Comparison of ENCODE assay signal across 14 cellular contexts in genomic region chr20:35252037-35252461, GRCh38. TPM values are rescaled to one million over a fixed set of nuclear protein-coding genes. Genes with fewer than 3 reads are reported as not detected.
DNase-seq lines count a peak whose midpoint lies in the region; ATAC-seq and TF ChIP-seq lines count a peak whose summit lies in the region.
"Had no signal": no experiment of that assay in that cellular context is flagged by ENCODE, and none has a peak within 500 bp of the region (broad histone marks: within the 10 kb centered on the region; RNA-seq: fewer than 3 reads in every experiment).

No MANE protein-coding gene starts in this region.

- H3K36me3 Mint-ChIP-seq in CD4-positive, alpha-beta memory T cell = peaks cover 10 to 28% of the 10 kb centered on the region in 2 donors
- H3K36me3 Mint-ChIP-seq in effector memory CD8-positive, alpha-beta T cell (ENCODE audit: insufficient read depth) = peaks cover 14% of the 10 kb centered on the region

- peaks cover 27% of the 10 kb centered on the region for H3K4me1 ChIP-seq in CD4-positive, alpha-beta memory T cell (ENCODE audit: insufficient read depth, low read length)
- peaks cover 0 to under 1% of the 10 kb centered on the region in 2 donors for H3K4me1 ChIP-seq in right atrium auricular region
- H3K4me1 ChIP-seq: SJCRH30, upper lobe of left lung had no signal

- no peaks in the 10 kb centered on the region for H3K27me3 ChIP-seq in CD4-positive, alpha-beta memory T cell (ENCODE audit: insufficient read depth, low read length)
- no peaks in the 10 kb centered on the region for H3K27me3 ChIP-seq in right atrium auricular region
- H3K27me3 ChIP-seq: SJCRH30, upper lobe of left lung had no signal

- peaks cover 7 to 33% (median 23%) of the 10 kb centered on the region in 4 donors for H3K4me1 Mint-ChIP-seq in CD4-positive, alpha-beta memory T cell
- peaks cover 34 to 37% of the 10 kb centered on the region in 2 donors for H3K4me1 Mint-ChIP-seq in effector memory CD8-positive, alpha-beta T cell (ENCODE audit: low read depth in 2 of 2)

- H3K9me3 ChIP-seq in CD4-positive, alpha-beta memory T cell (ENCODE audit: control insufficient read depth in 1 of 2, low read length in 2 of 2) = no peaks in the 10 kb centered on the region
- H3K9me3 ChIP-seq in right atrium auricular region = no peaks in the 10 kb centered on the region
- H3K9me3 ChIP-seq: SJCRH30, upper lobe of left lung had no signal

- no peaks in the 10 kb centered on the region for H3K27me3 Mint-ChIP-seq in CD4-positive, alpha-beta memory T cell
- H3K27me3 Mint-ChIP-seq in effector memory CD8-positive, alpha-beta T cell = no peaks in the 10 kb centered on the region

- intact Hi-C loops in CD4-positive, alpha-beta memory T cell (cut with micrococcal nuclease) = no loop called here
- intact Hi-C loops in head of caudate nucleus (cut with DNase I) = no loop called here

- DNase-seq in CD4-positive, alpha-beta memory T cell = peak; percentile 52 to 74 (median 65)
- DNase-seq in GM19238 (ENCODE audit: insufficient read length, low spot score) (peak; percentile 31), A172 (ENCODE audit: low spot score) (no peak), head of caudate nucleus (no peak), hippocampal formation (lab: John Stamatoyannopoulos, UW) (no peak), right atrium auricular region (ENCODE audit: low spot score) (no peak)
- peak; percentile 58 to 68 (median 67) for DNase-seq in effector memory CD8-positive, alpha-beta T cell
- DNase-seq: SJCRH30; stimulated activated CD4-positive, alpha-beta T cell treated with anti-CD3 and anti-CD28 coated beads, Interleukin-4, amount 100 ng/mL, for 1 hour; upper lobe of left lung had no signal

- peak overlapping the region in 7 of 8 donors; percentile 29 to 82 (median 70) for H3K4me3 Mint-ChIP-seq in CD4-positive, alpha-beta memory T cell
- H3K4me3 Mint-ChIP-seq in effector memory CD8-positive, alpha-beta T cell = peak overlapping the region; percentile 78 to 79

- TF ChIP-seq CTCF in right atrium auricular region (IDR thresholded peaks at IDR 0.05) = no peak

- CTCF ChIA-PET in CD4-positive, alpha-beta memory T cell (lab: Charles Lee; ENCODE audit: partially characterized antibody) = no interaction called here

- peak; percentile 90 for ATAC-seq in HG03460 (IDR thresholded peaks at IDR 0.05; ENCODE audit: unreplicated experiment)
- ATAC-seq in effector memory CD8-positive, alpha-beta T cell (replicated peaks) = peak; percentile 88

- POLR2A ChIA-PET in CD4-positive, alpha-beta memory T cell (lab: Charles Lee; ENCODE audit: partially characterized antibody) = interaction anchor here (0.8 to 1.9 kb wide), 3 partner anchors 15 to 25 kb away, joined by 3 to 7 read pairs (median 3); partner anchors contain the start of gene MMP24OS

- no peak overlapping the region for H3K4me3 ChIP-seq in CD4-positive, alpha-beta memory T cell (ENCODE audit: low read length in 2 of 2)
- no peak overlapping the region for H3K4me3 ChIP-seq in right atrium auricular region
- H3K4me3 ChIP-seq: SJCRH30, upper lobe of left lung had no signal

- no peaks in the 10 kb centered on the region for H3K9me3 Mint-ChIP-seq in CD4-positive, alpha-beta memory T cell
- no peaks in the 10 kb centered on the region for H3K9me3 Mint-ChIP-seq in effector memory CD8-positive, alpha-beta T cell

- no peaks in the 10 kb centered on the region for H3K36me3 ChIP-seq in CD4-positive, alpha-beta memory T cell (ENCODE audit: insufficient read depth, low read length)
- no peaks in the 10 kb centered on the region for H3K36me3 ChIP-seq in right atrium auricular region
- H3K36me3 ChIP-seq: SJCRH30, upper lobe of left lung had no signal

- peak overlapping the region; percentile 56 for H3K27ac ChIP-seq in CD4-positive, alpha-beta memory T cell (ENCODE audit: low read depth, low read length)
- H3K27ac ChIP-seq in right atrium auricular region = no peak overlapping the region
- H3K27ac ChIP-seq: HL-60, SJCRH30 had no signal

- H3K27ac Mint-ChIP-seq in CD4-positive, alpha-beta memory T cell = peak overlapping the region; percentile 94 to 100 (median 97)
- H3K27ac Mint-ChIP-seq in effector memory CD8-positive, alpha-beta T cell = peak overlapping the region; percentile 100

RNA-seq across cellular contexts. Expression of gene MMP24, which starts 25.6 kb away (rescaled TPM):
- total RNA-seq in CD4-positive, alpha-beta memory T cell = under 1 TPM; 0.12 to 0.19 TPM
- polyA plus RNA-seq in CD4-positive, alpha-beta memory T cell = under 1 TPM; 0.07 TPM
- total RNA-seq in A172 (2014; rRNA removed; shearing (Covaris generic)) = 5.2 and 14.2 TPM in 2 replicates
- total RNA-seq in right atrium auricular region = 1 to 10 TPM; 2.2 to 3.8 TPM
- total RNA-seq: SJCRH30 had no signal

RNA-seq across cellular contexts. Expression of gene MMP24OS, which starts 25.9 kb away (rescaled TPM):
- total RNA-seq in CD4-positive, alpha-beta memory T cell = 10 to 100 TPM; 76.6 to 91.6 TPM
- 10 to 100 TPM in 1 of 2 donors, 1 to 10 TPM in 1; 4.4 to 17.4 TPM for polyA plus RNA-seq in CD4-positive, alpha-beta memory T cell
- total RNA-seq in A172 (2014; rRNA removed; shearing (Covaris generic)) = 11.4 and 15.1 TPM in 2 replicates
- total RNA-seq in right atrium auricular region = 10 to 100 TPM; 11.9 to 24.2 TPM

RNA-seq across cellular contexts. Expression of gene EIF6, which starts 32.5 kb away (rescaled TPM):
- total RNA-seq in CD4-positive, alpha-beta memory T cell = 10 to 100 TPM; 44.0 to 52.3 TPM
- polyA plus RNA-seq in CD4-positive, alpha-beta memory T cell = 100 to 1,000 TPM; 148 to 189 TPM
- 230 and 292 TPM in 2 replicates for total RNA-seq in A172 (2014; rRNA removed; shearing (Covaris generic))
- 10 to 100 TPM; 23.0 to 44.3 TPM for total RNA-seq in right atrium auricular region

RNA-seq across cellular contexts. Expression of gene FAM83C, which starts 40.2 kb away (rescaled TPM):
- not detected for total RNA-seq in CD4-positive, alpha-beta memory T cell
- not detected for polyA plus RNA-seq in CD4-positive, alpha-beta memory T cell
- total RNA-seq in A172 (2014; rRNA removed; shearing (Covaris generic)) = 0.24 TPM in 1 of 2 replicates, not detected in the other
- total RNA-seq in right atrium auricular region = not detected
- total RNA-seq: glomerular endothelial cell, myocyte, SJCRH30, upper lobe of left lung had no signal

Comparison
In these comparisons a context has a peak if more than half of its experiments do, and no peak if none do; other contexts are left out.
1. DNase-seq: peak in CD4-positive, alpha-beta memory T cell (5 of 5), GM19238 (single experiment) and effector memory CD8-positive, alpha-beta T cell (3 of 3); none in A172 (single experiment), head of caudate nucleus (0 of 42), hippocampal formation (0 of 2) and right atrium auricular region (single experiment).